ENCODE assay signal across 29 cellular contexts in the genomic region with DNA sequence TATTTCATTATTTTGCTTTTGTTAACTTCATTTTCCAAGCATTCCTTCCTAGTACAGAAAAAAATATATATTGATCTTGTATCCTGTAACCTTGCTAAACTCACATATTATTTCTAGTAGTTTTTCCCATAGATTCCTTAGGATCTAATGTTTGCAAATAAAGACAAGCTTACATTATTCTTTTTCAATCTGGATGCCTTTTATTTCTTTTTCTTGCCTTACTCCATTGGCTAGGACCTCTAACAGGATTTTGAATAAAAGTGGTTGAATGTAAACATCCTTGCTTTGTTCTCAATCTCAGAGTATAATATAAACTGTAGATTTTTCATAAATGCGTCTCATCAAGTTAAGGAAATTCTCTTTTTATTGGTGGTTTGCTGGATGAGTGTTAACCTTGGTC.
"Had no signal": no experiment of that assay in that cellular context is flagged by ENCODE, and none has a peak within 500 bp of the region (broad histone marks: within the 10 kb centered on the region; RNA-seq: fewer than 3 reads in every experiment).

No MANE protein-coding gene starts in this region.

- H3K4me3 ChIP-seq: ascending aorta, breast epithelium, cardiac muscle cell, colonic mucosa, esophagus squamous epithelium, gastroesophageal sphincter, heart right ventricle had no signal

- H3K36me3 ChIP-seq: ascending aorta, breast epithelium, cardiac muscle cell, colonic mucosa had no signal

- H3K27ac ChIP-seq: ascending aorta, breast epithelium, cardiac muscle cell, colonic mucosa, epithelial cell of prostate, esophagus squamous epithelium, gastroesophageal sphincter, heart right ventricle had no signal

- H3K4me1 ChIP-seq: ascending aorta, colonic mucosa had no signal

- H3K4me1 Mint-ChIP-seq: brain had no signal

- H3K27ac Mint-ChIP-seq: activated CD4-positive, alpha-beta memory T cell treated with anti-CD3 and anti-CD28 coated beads for 36 hours; activated CD4-positive, alpha-beta T cell treated with anti-CD3 and anti-CD28 coated beads for 36 hours; activated CD4-positive, alpha-beta T cell treated with anti-CD3 and anti-CD28 coated beads, Interleukin-2, amount 10 ng/mL, durations not matched to agents 24 days and 14 days; activated CD8-positive, alpha-beta memory T cell treated with anti-CD3 and anti-CD28 coated beads, Interleukin-2, amount 10 ng/mL, durations not matched to agents 7 days and 5 days; activated CD8-positive, alpha-beta T cell treated with anti-CD3 and anti-CD28 coated beads, Interleukin-2, amount 10 ng/mL, durations not matched to agents 7 days and 5 days; activated naive CD4-positive, alpha-beta T cell treated with anti-CD3 and anti-CD28 coated beads, Interleukin-2, amount 50 U/mL, for 72 hours; activated naive CD8-positive, alpha-beta T cell treated with anti-CD3 and anti-CD28 coated beads, Interleukin-2, amount 10 ng/mL, durations not matched to agents 7 days and 5 days; activated T-cell treated with anti-CD3 and anti-CD28 coated beads, Interleukin-2, amount 50 U/mL, for 24 hours; activated T-helper 17 cell treated with anti-CD3 and anti-CD28 coated beads, Interleukin-2, amount 50 U/mL, for 72 hours; brain had no signal

- DNase-seq: activated CD4-positive, alpha-beta memory T cell treated with anti-CD3 and anti-CD28 coated beads for 36 hours; activated CD4-positive, alpha-beta T cell treated with anti-CD3 and anti-CD28 coated beads for 36 hours; activated CD4-positive, alpha-beta T cell treated with anti-CD3 and anti-CD28 coated beads, Interleukin-2, amount 10 ng/mL, durations not matched to agents 24 days and 14 days; activated CD4-positive, CD25-positive, alpha-beta regulatory T cell; activated CD4-positive, CD25-positive, alpha-beta regulatory T cell treated with anti-CD3 and anti-CD28 coated beads, Interleukin-2, amount 50 U/mL, for 72 hours; activated CD8-positive, alpha-beta memory T cell treated with anti-CD3 and anti-CD28 coated beads, Interleukin-2, amount 10 ng/mL, durations not matched to agents 7 days and 5 days; activated CD8-positive, alpha-beta memory T cell treated with anti-CD3 and anti-CD28 coated beads, Interleukin-2, amount 50 U/mL, for 4 hours; activated CD8-positive, alpha-beta T cell treated with anti-CD3 and anti-CD28 coated beads, Interleukin-2, amount 10 ng/mL, durations not matched to agents 7 days and 5 days; activated effector memory CD4-positive, alpha-beta T cell treated with Interleukin-2 at 50 U/mL for 16 hours; activated gamma-delta T cell treated with Interleukin-2 at 50 U/mL for 16 hours; activated naive CD4-positive, alpha-beta T cell treated with Interleukin-2 at 50 U/mL for 16 hours; activated naive CD8-positive, alpha-beta T cell treated with anti-CD3 and anti-CD28 coated beads, Interleukin-2, amount 10 ng/mL, durations not matched to agents 7 days and 5 days; activated T-cell treated with anti-CD3 and anti-CD28 coated beads, Interleukin-2, amount 50 U/mL, for 24 hours; central memory CD4-positive, alpha-beta T cell; cerebellar nuclear complex; colonic mucosa; effector CD8-positive, alpha-beta T cell; esophagus squamous epithelium; foreskin melanocyte; heart right ventricle; T-helper 2 cell had no signal

- ATAC-seq: activated CD4-positive, alpha-beta T cell treated with anti-CD3 and anti-CD28 coated beads for 36 hours; activated CD8-positive, alpha-beta memory T cell treated with anti-CD3 and anti-CD28 coated beads, Interleukin-2, amount 10 ng/mL, durations not matched to agents 7 days and 5 days; activated CD8-positive, alpha-beta T cell treated with anti-CD3 and anti-CD28 coated beads, Interleukin-2, amount 10 ng/mL, durations not matched to agents 7 days and 5 days; activated naive CD4-positive, alpha-beta T cell treated with anti-CD3 and anti-CD28 coated beads, Interleukin-2, amount 50 U/mL, for 72 hours; activated T-helper 17 cell treated with anti-CD3 and anti-CD28 coated beads, Interleukin-2, amount 50 U/mL, for 72 hours; gastroesophageal sphincter; heart right ventricle had no signal

- H3K27me3 Mint-ChIP-seq: activated CD4-positive, alpha-beta memory T cell treated with anti-CD3 and anti-CD28 coated beads for 36 hours; activated CD4-positive, alpha-beta T cell treated with anti-CD3 and anti-CD28 coated beads for 36 hours; activated CD4-positive, alpha-beta T cell treated with anti-CD3 and anti-CD28 coated beads, Interleukin-2, amount 10 ng/mL, durations not matched to agents 24 days and 14 days; activated CD8-positive, alpha-beta memory T cell treated with anti-CD3 and anti-CD28 coated beads, Interleukin-2, amount 10 ng/mL, durations not matched to agents 7 days and 5 days; activated naive CD8-positive, alpha-beta T cell treated with anti-CD3 and anti-CD28 coated beads, Interleukin-2, amount 10 ng/mL, durations not matched to agents 7 days and 5 days; activated T-cell treated with anti-CD3 and anti-CD28 coated beads, Interleukin-2, amount 50 U/mL, for 24 hours; activated T-helper 17 cell treated with anti-CD3 and anti-CD28 coated beads, Interleukin-2, amount 50 U/mL, for 72 hours; brain had no signal

- H3K9me3 ChIP-seq: colonic mucosa had no signal

- H3K27me3 ChIP-seq: ascending aorta, breast epithelium, cardiac muscle cell, colonic mucosa, esophagus squamous epithelium, gastroesophageal sphincter, heart right ventricle had no signal

- H3K4me3 Mint-ChIP-seq: activated CD4-positive, alpha-beta memory T cell treated with anti-CD3 and anti-CD28 coated beads for 36 hours; activated CD4-positive, alpha-beta T cell treated with anti-CD3 and anti-CD28 coated beads for 36 hours; activated CD4-positive, alpha-beta T cell treated with anti-CD3 and anti-CD28 coated beads, Interleukin-2, amount 10 ng/mL, durations not matched to agents 24 days and 14 days; activated CD8-positive, alpha-beta memory T cell treated with anti-CD3 and anti-CD28 coated beads, Interleukin-2, amount 10 ng/mL, durations not matched to agents 7 days and 5 days; activated CD8-positive, alpha-beta T cell treated with anti-CD3 and anti-CD28 coated beads, Interleukin-2, amount 10 ng/mL, durations not matched to agents 7 days and 5 days; activated naive CD8-positive, alpha-beta T cell treated with anti-CD3 and anti-CD28 coated beads, Interleukin-2, amount 10 ng/mL, durations not matched to agents 7 days and 5 days; activated T-cell treated with anti-CD3 and anti-CD28 coated beads, Interleukin-2, amount 50 U/mL, for 24 hours; activated T-helper 17 cell treated with anti-CD3 and anti-CD28 coated beads, Interleukin-2, amount 50 U/mL, for 72 hours; brain had no signal
